8 cellular contexts compared by ENCODE assay signal in genomic region chr7:118183586-118184391, GRCh38. TPM values are rescaled to one million over a fixed set of nuclear protein-coding genes. Genes with fewer than 3 reads are reported as not detected.
A peak's percentile ranks its signal among the peaks of the same experiment; 100 is the strongest.
DNase-seq lines count a peak whose midpoint lies in the region; ATAC-seq, FAIRE-seq and TF ChIP-seq lines count a peak whose summit lies in the region.

Gene LSM8 (plus strand): TSS chr7:118184164. CDS start chr7:118184224, 60 bp downstream.

- peaks cover 37% of the 10 kb centered on the region for H3K4me1 ChIP-seq in OCI-LY7 (ENCODE audit: insufficient read depth, low read length, poor library complexity, severe bottlenecking)

- no peaks in the 10 kb centered on the region for H3K9me3 ChIP-seq in OCI-LY7 (ENCODE audit: low read length)

- H3K4me3 ChIP-seq in OCI-LY7 (ENCODE audit: low read depth, low read length, poor library complexity, severe bottlenecking): peak within 1 kb of the TSS; percentile 98

- peak within 1 kb of the TSS; percentile 72 for H3K27ac ChIP-seq in OCI-LY7 (ENCODE audit: low read depth, low read length, poor library complexity, severe bottlenecking)

- H3K9me3 Mint-ChIP-seq in endothelial cell (ENCODE audit: unreplicated experiment) (no peaks in the 10 kb centered on the region), mesothelial cell of epicardium (no peaks in the 10 kb centered on the region)

- DNase-seq in D721Med (ENCODE audit: insufficient read length, low spot score) (peak; percentile 47), HuH-7.5 (ENCODE audit: low spot score) (peak; percentile 73), OCI-LY7 (ENCODE audit: low spot score) (peak; percentile 98), activated T-cell treated with anti-CD3 and anti-CD28 coated beads for 1 hour (ENCODE audit: low read depth) (peak; percentile 95), endothelial cell (ENCODE audit: low spot score) (peak; percentile 96), mesothelial cell of epicardium (ENCODE audit: low spot score in 2 of 2, unreplicated experiment in 2 of 2) (peak; percentile 87 to 96)
- DNase-seq in stimulated activated CD8-positive, alpha-beta memory T cell treated with anti-CD3 and anti-CD28 coated beads, Interleukin-15, amount 100 ng/mL, for 48 hours (ENCODE audit: low read depth in 2 of 2): peak; percentile 94

- H3K9me2 ChIP-seq in OCI-LY7 (ENCODE audit: insufficient read depth, low read length): no peaks in the 10 kb centered on the region

- H3K4me1 Mint-ChIP-seq in endothelial cell (ENCODE audit: unreplicated experiment) (peaks cover 21% of the 10 kb centered on the region), mesothelial cell of epicardium (peaks cover 39% of the 10 kb centered on the region)

- H3K27ac Mint-ChIP-seq in endothelial cell (ENCODE audit: unreplicated experiment) (peak within 1 kb of the TSS; percentile 99), mesothelial cell of epicardium (peak within 1 kb of the TSS; percentile 99)

- ATAC-seq in GM21526 (IDR thresholded peaks at IDR 0.05; ENCODE audit: low FRiP score, unreplicated experiment): peak; percentile 97

- peaks cover 59% of the 10 kb centered on the region for H3K79me2 ChIP-seq in OCI-LY7 (ENCODE audit: insufficient read depth, low read depth, low read length)

- TF ChIP-seq CTCF in D721Med (IDR thresholded peaks at IDR 0.05; ENCODE audit: insufficient read depth, missing control alignments) (no peak), OCI-LY7 (conservative IDR thresholded peaks at IDR 0.05; ENCODE audit: low read length) (no peak), endothelial cell (IDR thresholded peaks at IDR 0.05; ENCODE audit: unreplicated experiment) (no peak), mesothelial cell of epicardium (IDR thresholded peaks at IDR 0.05; ENCODE audit: unreplicated experiment) (no peak)

- H3K4me3 Mint-ChIP-seq in endothelial cell (ENCODE audit: unreplicated experiment): peak within 1 kb of the TSS; percentile 98
- peak within 1 kb of the TSS; percentile 87 for H3K4me3 Mint-ChIP-seq in mesothelial cell of epicardium

- FAIRE-seq in D721Med (lab: Jason Lieb, UNC): no peak

- intact Hi-C loops in OCI-LY7 (cut with micrococcal nuclease; ENCODE audit: unreplicated experiment): loop anchor here (10.0 kb wide), 2 partner anchors 131 to 1319 kb away; partner anchors contain the start of gene CAPZA2

- H3K36me3 ChIP-seq in OCI-LY7 (ENCODE audit: insufficient read depth, low read length): peaks cover 36% of the 10 kb centered on the region

- POLR2A ChIA-PET in OCI-LY7 (lab: Charles Lee): interaction anchor here (1.0 kb wide), 1 partner anchor 18 kb away, joined by 3 read pairs; no protein-coding TSS in a partner anchor

- H2AFZ ChIP-seq in OCI-LY7 (ENCODE audit: low read length): peak within 1 kb of the TSS; percentile 47; the same call in 1 of the 2 replicates

- peaks cover 33% of the 10 kb centered on the region; the same call in 1 of the 2 replicates for H4K20me1 ChIP-seq in OCI-LY7 (ENCODE audit: insufficient read depth, low read length)

- H3K36me3 Mint-ChIP-seq in endothelial cell (ENCODE audit: low read depth, unreplicated experiment): peaks cover 11% of the 10 kb centered on the region
- H3K36me3 Mint-ChIP-seq in mesothelial cell of epicardium: peaks cover 10% of the 10 kb centered on the region

- peaks cover 2% of the 10 kb centered on the region for H3K27me3 Mint-ChIP-seq in endothelial cell (ENCODE audit: unreplicated experiment)
- H3K27me3 Mint-ChIP-seq in mesothelial cell of epicardium (ENCODE audit: low read depth): no peaks in the 10 kb centered on the region

- CTCF ChIA-PET in OCI-LY7 (lab: Charles Lee; ENCODE audit: unreplicated experiment): no interaction called here

- BruUV-seq in OCI-LY7 (replicated peaks; lab: Mats Ljungman, UMichigan): no TSS peak

- peak within 1 kb of the TSS; percentile 98 for H3K4me2 ChIP-seq in OCI-LY7 (ENCODE audit: low read length)

RNA-seq across cellular contexts. Expression of gene LSM8, which starts in this region (rescaled TPM):
- total RNA-seq in OCI-LY7 (2014; rRNA removed; shearing (Covaris generic)): 105 and 159 TPM in 2 replicates
- total RNA-seq in OCI-LY7 (2022) (80.7 and 92.6 TPM in 2 replicates), endothelial cell (ENCODE audit: unreplicated experiment) (39.7 TPM), mesothelial cell of epicardium (36.4 to 36.8 TPM (median 36.8 TPM) in 3 replicates)

Comparison
In these comparisons a context has a peak if more than half of its experiments do, and no peak if none do; other contexts are left out.
1. Peak in every context shown above with its lines: DNase-seq, ATAC-seq, H3K4me3 ChIP-seq and H3K27ac ChIP-seq.
2. DNase-seq: peak in every context shown above with its lines; median percentile 98 in OCI-LY7; 96 in endothelial cell; 95 in activated T-cell treated with anti-CD3 and anti-CD28 coated beads for 1 hour; 94 in stimulated activated CD8-positive, alpha-beta memory T cell treated with anti-CD3 and anti-CD28 coated beads, Interleukin-15, amount 100 ng/mL, for 48 hours; 92 in mesothelial cell of epicardium; 73 in HuH-7.5; 47 in D721Med.